14 cellular contexts compared by ENCODE assay signal in genomic region chr6:27870486-27870885, GRCh38. TPM values are rescaled to one million over a fixed set of nuclear protein-coding genes. Genes with fewer than 3 reads are reported as not detected.
A peak's percentile ranks its signal among the peaks of the same experiment; 100 is the strongest.
DNase-seq lines count a peak whose midpoint lies in the region; ATAC-seq lines count a peak whose summit lies in the region.
"Had no signal": no experiment of that assay in that cellular context is flagged by ENCODE, and none has a peak within 500 bp of the region (broad histone marks: within the 10 kb centered on the region; RNA-seq: fewer than 3 reads in every experiment).

No MANE protein-coding gene starts in this region.

- H3K9me3 Mint-ChIP-seq in CD4-positive, alpha-beta memory T cell: peaks cover 0 to 11% (median 0%) of the 10 kb centered on the region in 8 donors
- no peaks in the 10 kb centered on the region for H3K9me3 Mint-ChIP-seq in activated CD8-positive, alpha-beta T cell treated with anti-CD3 and anti-CD28 coated beads, Interleukin-2, amount 10 ng/mL, durations not matched to agents 7 days and 5 days (ENCODE audit: insufficient read depth)
- peaks cover 0 to 6% (median 0%) of the 10 kb centered on the region in 7 donors for H3K9me3 Mint-ChIP-seq in naive B cell

- H3K36me3 ChIP-seq in CD4-positive, alpha-beta memory T cell (ENCODE audit: insufficient read depth, low read length): no peaks in the 10 kb centered on the region
- H3K36me3 ChIP-seq in HUES6 (ENCODE audit: control insufficient read depth, insufficient read depth, low read length): no peaks in the 10 kb centered on the region
- H3K36me3 ChIP-seq: cardiac muscle cell, suprapubic skin had no signal

- DNase-seq in CD4-positive, alpha-beta memory T cell: no peak
- DNase-seq in activated CD8-positive, alpha-beta T cell treated with anti-CD3 and anti-CD28 coated beads, Interleukin-2, amount 10 ng/mL, durations not matched to agents 7 days and 5 days: no peak
- no peak for DNase-seq in naive B cell
- DNase-seq in C1 segment of cervical spinal cord (lab: John Stamatoyannopoulos, UW): no peak
- no peak for DNase-seq in glomerular visceral epithelial cell (ENCODE audit: extremely low spot score)
- no peak for DNase-seq in substantia nigra (lab: John Stamatoyannopoulos, UW)
- DNase-seq: T-helper 9 cell had no signal

- no peaks in the 10 kb centered on the region for H3K27me3 Mint-ChIP-seq in CD4-positive, alpha-beta memory T cell
- no peaks in the 10 kb centered on the region for H3K27me3 Mint-ChIP-seq in activated CD8-positive, alpha-beta T cell treated with anti-CD3 and anti-CD28 coated beads, Interleukin-2, amount 10 ng/mL, durations not matched to agents 7 days and 5 days (ENCODE audit: low read depth)
- H3K27me3 Mint-ChIP-seq in naive B cell: no peaks in the 10 kb centered on the region

- peaks cover 48% of the 10 kb centered on the region for H3K4me1 ChIP-seq in CD4-positive, alpha-beta memory T cell (ENCODE audit: insufficient read depth, low read length)
- H3K4me1 ChIP-seq in HUES6 (ENCODE audit: control insufficient read depth, insufficient read depth, low read length): peaks cover 31% of the 10 kb centered on the region

- POLR2A ChIA-PET in CD4-positive, alpha-beta memory T cell (lab: Charles Lee; ENCODE audit: partially characterized antibody): interaction anchor here (1.0 to 12.7 kb wide), 14 partner anchors 16 to 1849 kb away, joined by 3 to 1261 read pairs (median 64); a partner anchor contains a TSS
- POLR2A ChIA-PET in activated CD8-positive, alpha-beta T cell treated with anti-CD3 and anti-CD28 coated beads, Interleukin-2, amount 10 ng/mL, durations not matched to agents 7 days and 5 days (lab: Charles Lee): interaction anchor here (1.4 to 18.5 kb wide), 20 partner anchors 14 to 1843 kb away, joined by 6 to 2805 read pairs (median 140); a partner anchor contains a TSS

- peak overlapping the region in 4 of 8 donors; percentile 20 to 94 (median 40) for H3K4me3 Mint-ChIP-seq in CD4-positive, alpha-beta memory T cell
- H3K4me3 Mint-ChIP-seq in activated CD8-positive, alpha-beta T cell treated with anti-CD3 and anti-CD28 coated beads, Interleukin-2, amount 10 ng/mL, durations not matched to agents 7 days and 5 days: peak overlapping the region; percentile 85
- peak overlapping the region; percentile 22 to 92 (median 45) for H3K4me3 Mint-ChIP-seq in naive B cell

- H3K9me3 ChIP-seq in CD4-positive, alpha-beta memory T cell (ENCODE audit: control insufficient read depth in 1 of 2, low read length in 2 of 2): no peaks in the 10 kb centered on the region
- H3K9me3 ChIP-seq in HUES6 (ENCODE audit: control insufficient read depth, insufficient read depth, low read depth, low read length): no peaks in the 10 kb centered on the region
- H3K9me3 ChIP-seq: suprapubic skin had no signal

- H3K27ac ChIP-seq in CD4-positive, alpha-beta memory T cell (ENCODE audit: low read depth, low read length): no peak overlapping the region
- H3K27ac ChIP-seq in HUES6 (ENCODE audit: low read depth, low read length): peak overlapping the region; percentile 90
- H3K27ac ChIP-seq in substantia nigra (ENCODE audit: low read depth, low read length, poor library complexity, severe bottlenecking): no peak overlapping the region
- H3K27ac ChIP-seq: cardiac muscle cell, suprapubic skin had no signal

- intact Hi-C loops in CD4-positive, alpha-beta memory T cell (cut with micrococcal nuclease): no loop called here

- peaks cover 0 to 17% of the 10 kb centered on the region in 2 donors for H3K36me3 Mint-ChIP-seq in CD4-positive, alpha-beta memory T cell
- H3K36me3 Mint-ChIP-seq in activated CD8-positive, alpha-beta T cell treated with anti-CD3 and anti-CD28 coated beads, Interleukin-2, amount 10 ng/mL, durations not matched to agents 7 days and 5 days (ENCODE audit: low read depth): peaks cover 33% of the 10 kb centered on the region
- no peaks in the 10 kb centered on the region for H3K36me3 Mint-ChIP-seq in naive B cell

- H3K27me3 ChIP-seq in CD4-positive, alpha-beta memory T cell (ENCODE audit: insufficient read depth, low read length): no peaks in the 10 kb centered on the region
- no peaks in the 10 kb centered on the region for H3K27me3 ChIP-seq in HUES6 (ENCODE audit: control insufficient read depth, insufficient read depth, low read length)
- H3K27me3 ChIP-seq: cardiac muscle cell had no signal

- H3K4me1 Mint-ChIP-seq in CD4-positive, alpha-beta memory T cell: peaks cover 30 to 64% (median 45%) of the 10 kb centered on the region in 4 donors
- peaks cover 63% of the 10 kb centered on the region for H3K4me1 Mint-ChIP-seq in activated CD8-positive, alpha-beta T cell treated with anti-CD3 and anti-CD28 coated beads, Interleukin-2, amount 10 ng/mL, durations not matched to agents 7 days and 5 days (ENCODE audit: low read depth)
- peaks cover 36 to 56% (median 53%) of the 10 kb centered on the region in 3 donors for H3K4me1 Mint-ChIP-seq in naive B cell

- H3K9ac ChIP-seq in HUES6 (ENCODE audit: low read length): peak overlapping the region; percentile 95

- H3K4me3 ChIP-seq in CD4-positive, alpha-beta memory T cell (ENCODE audit: low read length in 2 of 2): no peak overlapping the region
- H3K4me3 ChIP-seq in HUES6 (ENCODE audit: low read depth, low read length): no peak overlapping the region
- H3K4me3 ChIP-seq: cardiac muscle cell, suprapubic skin had no signal

- H3K27ac Mint-ChIP-seq in CD4-positive, alpha-beta memory T cell: peak overlapping the region; percentile 3 to 92 (median 60)
- H3K27ac Mint-ChIP-seq in activated CD8-positive, alpha-beta T cell treated with anti-CD3 and anti-CD28 coated beads, Interleukin-2, amount 10 ng/mL, durations not matched to agents 7 days and 5 days: peak overlapping the region; percentile 99
- H3K27ac Mint-ChIP-seq in naive B cell: peak overlapping the region in 4 of 6 donors; percentile 7 to 78 (median 57)

- no peak for ATAC-seq in activated CD8-positive, alpha-beta T cell treated with anti-CD3 and anti-CD28 coated beads, Interleukin-2, amount 10 ng/mL, durations not matched to agents 7 days and 5 days
- ATAC-seq in naive B cell (ENCODE audit: low read depth in 2 of 2): no peak
- no peak for ATAC-seq in HG02759 (IDR thresholded peaks at IDR 0.05; ENCODE audit: unreplicated experiment)
- ATAC-seq: esophagus mucosa had no signal

- CTCF ChIA-PET in CD4-positive, alpha-beta memory T cell (lab: Charles Lee; ENCODE audit: partially characterized antibody): interaction anchor here (2.8 to 11.5 kb wide), 7 partner anchors 19 to 98 kb away, joined by 12 to 226 read pairs (median 62); a partner anchor contains a TSS
- CTCF ChIA-PET in activated CD8-positive, alpha-beta T cell treated with anti-CD3 and anti-CD28 coated beads, Interleukin-2, amount 10 ng/mL, durations not matched to agents 7 days and 5 days (lab: Charles Lee): interaction anchor here (1.5 to 8.6 kb wide), 6 partner anchors 19 to 61 kb away, joined by 5 to 109 read pairs (median 20); a partner anchor contains a TSS

RNA-seq across cellular contexts. Expression of gene OR2B2, which starts 41.7 kb away (rescaled TPM):
- total RNA-seq in CD4-positive, alpha-beta memory T cell: not detected
- polyA plus RNA-seq in CD4-positive, alpha-beta memory T cell: not detected
- not detected for total RNA-seq in activated CD8-positive, alpha-beta T cell treated with anti-CD3 and anti-CD28 coated beads, Interleukin-2, amount 10 ng/mL, durations not matched to agents 7 days and 5 days
- polyA plus RNA-seq in naive B cell (ENCODE audit: low read depth in 6 of 6): not detected
- total RNA-seq: cardiac muscle cell, esophagus mucosa, LHCN-M2, mucosa of gallbladder, suprapubic skin had no signal
- polyA plus RNA-seq: cardiac muscle cell had no signal
